In genomic region chr1:229388876-229389580, GRCh38 we compare ENCODE assay signal across 1 cellular context.
TF ChIP-seq lines count a peak whose summit lies in the region.

No MANE protein-coding gene starts in this region.

TF ChIP-seq in endothelial cell of umbilical vein, 7 proteins besides CTCF, POLR2A, EP300 and RAD21:
- TF ChIP-seq MAX (IDR thresholded peaks at IDR 0.05; ENCODE audit: insufficient read depth, insufficient read length) (no peak), FOS (IDR thresholded peaks at IDR 0.05; ENCODE audit: borderline replicate concordance, insufficient read depth, low read length) (no peak), POLR2AphosphoS5 (IDR thresholded peaks at IDR 0.05; ENCODE audit: insufficient read depth, low read depth, low read length) (no peak), JUN (IDR thresholded peaks at IDR 0.05; ENCODE audit: borderline replicate concordance, insufficient read depth, insufficient read length, low read depth) (no peak), EZH2 (IDR thresholded peaks at IDR 0.05; ENCODE audit: borderline replicate concordance, low read depth, low read length, severe bottlenecking) (no peak), MYC (IDR thresholded peaks at IDR 0.05; ENCODE audit: low read depth, low read length) (no peak), GATA2 (IDR thresholded peaks at IDR 0.05; ENCODE audit: insufficient read depth, insufficient read length, low read depth, low read length) (no peak)
